In genomic region chr1:229058111-229058551, GRCh38 we compare ENCODE assay signal across 11 cellular contexts.
DNase-seq lines count a peak whose midpoint lies in the region; ATAC-seq and TF ChIP-seq lines count a peak whose summit lies in the region.
"Had no signal": no experiment of that assay in that cellular context is flagged by ENCODE, and none has a peak within 500 bp of the region (broad histone marks: within the 10 kb centered on the region; RNA-seq: fewer than 3 reads in every experiment).

No MANE protein-coding gene starts in this region.

- no peak for ATAC-seq in lung (ENCODE audit: insufficient read depth, low FRiP score)

- intact Hi-C loops in activated T-helper 1 cell treated with anti-CD3 and anti-CD28 coated beads, Interleukin-12 subunit alpha, Interleukin-12 subunit beta, Interleukin-2, Interleukin-4 antibody, amounts not matched to agents 30 ng/mL and 10 ng/mL and 1 ng/mL, durations not matched to agents 14 hours and 24 hours and 36 hours (cut with micrococcal nuclease): no loop called here
- intact Hi-C loops in thyroid gland (cut with DNase I): no loop called here
- intact Hi-C loops in testis (cut with DNase I; ENCODE audit: low total_unique reads): no loop called here

- H3K36me3 ChIP-seq in lung (ENCODE audit: control insufficient read depth in 2 of 2, insufficient read depth in 2 of 2, low read length in 2 of 2) (no peaks in the 10 kb centered on the region), thyroid gland (no peaks in the 10 kb centered on the region), testis (ENCODE audit: low read depth, missing control alignments) (no peaks in the 10 kb centered on the region), tibial nerve (no peaks in the 10 kb centered on the region)
- H3K36me3 ChIP-seq: BLaER1 had no signal

- TF ChIP-seq POLR2A in thyroid gland (IDR thresholded peaks at IDR 0.05): peak in 1 of 2 donors; percentile 8
- TF ChIP-seq POLR2A in testis (IDR thresholded peaks at IDR 0.05): no peak
- no peak for TF ChIP-seq POLR2A in tibial nerve (IDR thresholded peaks at IDR 0.05)

- H3K27me3 ChIP-seq in lung (ENCODE audit: control insufficient read depth, insufficient read depth) (no peaks in the 10 kb centered on the region), thyroid gland (no peaks in the 10 kb centered on the region), testis (no peaks in the 10 kb centered on the region), tibial nerve (no peaks in the 10 kb centered on the region)
- H3K27me3 ChIP-seq: BLaER1 had no signal

- H3K9me3 ChIP-seq in lung (ENCODE audit: control insufficient read depth in 2 of 2, insufficient read depth in 1 of 2, low read length in 1 of 2): no peaks in the 10 kb centered on the region
- H3K9me3 ChIP-seq in thyroid gland: no peaks in the 10 kb centered on the region
- no peaks in the 10 kb centered on the region for H3K9me3 ChIP-seq in testis
- no peaks in the 10 kb centered on the region for H3K9me3 ChIP-seq in tibial nerve
- H3K9me3 ChIP-seq: BLaER1 had no signal

- TF ChIP-seq EP300 in tibial nerve (IDR thresholded peaks at IDR 0.05): no peak

- no peak overlapping the region for H3K27ac ChIP-seq in lung (ENCODE audit: low read depth in 1 of 2, low read length in 1 of 2)
- H3K27ac ChIP-seq in thyroid gland: peak overlapping the region; percentile 89 to 95 (median 93)
- H3K27ac ChIP-seq in testis: peak overlapping the region in 1 of 2 donors; percentile 4
- H3K27ac ChIP-seq in tibial nerve: peak overlapping the region in 1 of 4 donors; percentile 18
- H3K27ac ChIP-seq: BLaER1 had no signal

- DNase-seq in activated T-helper 1 cell treated with Interleukin-2 at 50 U/mL for 16 hours (ENCODE audit: low read depth): peak; percentile 26
- DNase-seq in activated T-helper 1 cell treated with anti-CD3 and anti-CD28 coated beads, Interleukin-12 subunit alpha, Interleukin-12 subunit beta, Interleukin-2, Interleukin-4 antibody, amounts not matched to agents 30 ng/mL and 10 ng/mL and 1 ng/mL, durations not matched to agents 14 hours and 24 hours and 36 hours (ENCODE audit: low spot score): no peak
- peak; percentile 12 for DNase-seq in activated T-cell treated with anti-CD3 and anti-CD28 coated beads for 1 hour (ENCODE audit: low read depth)
- DNase-seq in lung (ENCODE audit: low spot score): peak; percentile 63
- DNase-seq in thyroid gland: peak; percentile 91 to 93
- DNase-seq in testis: no peak
- DNase-seq in inferior parietal cortex (ENCODE audit: extremely low spot score): no peak
- DNase-seq in tibial nerve (ENCODE audit: low spot score in 2 of 2): no peak
- DNase-seq: activated CD4-positive, CD25-positive, alpha-beta regulatory T cell treated with anti-CD3 and anti-CD28 coated beads, Interleukin-2, amount 50 U/mL, for 72 hours; NCI-H526 had no signal

- H3K4me1 ChIP-seq in lung (ENCODE audit: control insufficient read depth in 2 of 2, insufficient read depth in 2 of 2, low read length in 2 of 2) (peaks cover 0 to 6% of the 10 kb centered on the region in 2 donors), thyroid gland (peaks cover 48 to 69% of the 10 kb centered on the region in 2 donors), testis (peaks cover 19% of the 10 kb centered on the region), tibial nerve (peaks cover 0 to 33% (median 17%) of the 10 kb centered on the region in 4 donors)

- WGBS in lung, 2 donors: 40 to 64% methylated on average over 11 of the region's 11 CpGs
- 33 to 34% methylated on average over 9 to 11 of the region's 11 CpGs for WGBS in thyroid gland, 2 donors
- WGBS in testis, 2 donors: 90 to 98% methylated on average over 10 to 11 of the region's 11 CpGs
- 80 to 86% methylated on average over 11 of the region's 11 CpGs for WGBS in tibial nerve, 2 donors

- H3K9me3 Mint-ChIP-seq in activated T-helper 1 cell treated with anti-CD3 and anti-CD28 coated beads, Interleukin-12 subunit alpha, Interleukin-12 subunit beta, Interleukin-2, Interleukin-4 antibody, amounts not matched to agents 30 ng/mL and 10 ng/mL and 1 ng/mL, durations not matched to agents 14 hours and 24 hours and 36 hours: no peaks in the 10 kb centered on the region

- H3K4me1 Mint-ChIP-seq in activated T-helper 1 cell treated with anti-CD3 and anti-CD28 coated beads, Interleukin-12 subunit alpha, Interleukin-12 subunit beta, Interleukin-2, Interleukin-4 antibody, amounts not matched to agents 30 ng/mL and 10 ng/mL and 1 ng/mL, durations not matched to agents 14 hours and 24 hours and 36 hours (ENCODE audit: low read depth): peaks cover 13% of the 10 kb centered on the region

- H3K27ac Mint-ChIP-seq in activated T-helper 1 cell treated with anti-CD3 and anti-CD28 coated beads, Interleukin-12 subunit alpha, Interleukin-12 subunit beta, Interleukin-2, Interleukin-4 antibody, amounts not matched to agents 30 ng/mL and 10 ng/mL and 1 ng/mL, durations not matched to agents 14 hours and 24 hours and 36 hours: no peak overlapping the region

- TF ChIP-seq CTCF in lung (IDR thresholded peaks at IDR 0.05; ENCODE audit: control extremely low read depth, extremely low read depth): no peak
- no peak for TF ChIP-seq CTCF in thyroid gland (IDR thresholded peaks at IDR 0.05)
- no peak for TF ChIP-seq CTCF in testis (IDR thresholded peaks at IDR 0.05)
- TF ChIP-seq CTCF in tibial nerve (IDR thresholded peaks at IDR 0.05): no peak

- H3K4me3 Mint-ChIP-seq in activated T-helper 1 cell treated with anti-CD3 and anti-CD28 coated beads, Interleukin-12 subunit alpha, Interleukin-12 subunit beta, Interleukin-2, Interleukin-4 antibody, amounts not matched to agents 30 ng/mL and 10 ng/mL and 1 ng/mL, durations not matched to agents 14 hours and 24 hours and 36 hours: no peak overlapping the region

- H3K36me3 Mint-ChIP-seq in activated T-helper 1 cell treated with anti-CD3 and anti-CD28 coated beads, Interleukin-12 subunit alpha, Interleukin-12 subunit beta, Interleukin-2, Interleukin-4 antibody, amounts not matched to agents 30 ng/mL and 10 ng/mL and 1 ng/mL, durations not matched to agents 14 hours and 24 hours and 36 hours (ENCODE audit: low read depth): no peaks in the 10 kb centered on the region

- peaks cover 14% of the 10 kb centered on the region for H3K27me3 Mint-ChIP-seq in activated T-helper 1 cell treated with anti-CD3 and anti-CD28 coated beads, Interleukin-12 subunit alpha, Interleukin-12 subunit beta, Interleukin-2, Interleukin-4 antibody, amounts not matched to agents 30 ng/mL and 10 ng/mL and 1 ng/mL, durations not matched to agents 14 hours and 24 hours and 36 hours (ENCODE audit: insufficient read depth)

- H3K4me3 ChIP-seq in lung (no peak overlapping the region), thyroid gland (replicated peaks in 1 of 3) (no peak overlapping the region), testis (no peak overlapping the region), tibial nerve (no peak overlapping the region)
- H3K4me3 ChIP-seq: BLaER1 had no signal

Comparison
In these comparisons a context has a peak if more than half of its experiments do, and no peak if none do; other contexts are left out.
1. DNase-seq: peak in activated T-helper 1 cell treated with Interleukin-2 at 50 U/mL for 16 hours (single experiment), activated T-cell treated with anti-CD3 and anti-CD28 coated beads for 1 hour (single experiment), lung (single experiment) and thyroid gland (2 of 2); none in activated T-helper 1 cell treated with anti-CD3 and anti-CD28 coated beads, Interleukin-12 subunit alpha, Interleukin-12 subunit beta, Interleukin-2, Interleukin-4 antibody, amounts not matched to agents 30 ng/mL and 10 ng/mL and 1 ng/mL, durations not matched to agents 14 hours and 24 hours and 36 hours (single experiment), testis (single experiment), inferior parietal cortex (single experiment) and tibial nerve (0 of 2).
2. H3K27ac ChIP-seq: peak in thyroid gland (3 of 3); none in lung (0 of 2).